10 cellular contexts compared by ENCODE assay signal in the genomic region with DNA sequence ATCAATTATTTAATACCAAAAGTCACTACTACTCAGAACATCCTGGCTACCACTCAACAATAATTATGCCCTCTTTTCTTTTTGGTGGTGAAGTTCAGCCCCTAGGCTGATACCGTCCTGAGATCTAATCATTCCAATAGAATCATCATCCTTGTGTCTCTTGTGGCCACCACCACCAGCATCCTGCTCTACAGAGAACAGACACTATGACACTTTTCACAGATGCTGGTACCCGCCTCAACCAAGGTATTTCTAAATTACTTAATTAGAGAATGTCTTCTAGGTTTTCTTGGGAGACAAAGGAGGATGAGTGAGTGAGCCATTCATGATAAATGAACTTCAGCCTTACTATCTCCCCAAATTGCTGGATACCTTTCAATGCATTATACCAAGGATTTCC. TPM values are rescaled to one million over a fixed set of nuclear protein-coding genes. Genes with fewer than 3 reads are reported as not detected.
"Had no signal": no experiment of that assay in that cellular context is flagged by ENCODE, and none has a peak within 500 bp of the region (broad histone marks: within the 10 kb centered on the region; RNA-seq: fewer than 3 reads in every experiment).

No MANE protein-coding gene starts in this region.

- H3K4me3 ChIP-seq: GM23248, GM23338, HAP-1 had no signal

- H3K4me2 ChIP-seq: GM23338 had no signal

- H3K36me3 ChIP-seq: HAP-1 had no signal

- H3K27ac Mint-ChIP-seq: GM23338, H9, HFFc6 had no signal

- H3K4me1 ChIP-seq: HAP-1 had no signal

- H3K9me3 ChIP-seq: HAP-1 had no signal

- H2AFZ ChIP-seq: GM23248, GM23338 had no signal

- H3K9ac ChIP-seq: GM23248 had no signal

- H3K4me3 Mint-ChIP-seq: GM23338, H9, HFFc6 had no signal

- FAIRE-seq: H1, H54 had no signal

- DNase-seq: GM23248, GOT3, H7, H9, HCEC 1CT, HFFc6 had no signal

- H3K27ac ChIP-seq: GM23248 had no signal

RNA-seq across cellular contexts. Expression of a gene that starts 60.0 kb away (rescaled TPM):
- total RNA-seq: GM23248, H1, H7, H9, HFFc6 had no signal
- polyA plus RNA-seq: GM23248, GM23338, H1 had no signal
